In genomic region chr5:67425514-67425913, GRCh38 we compare ENCODE assay signal across 20 cellular contexts.
"Had no signal": no experiment of that assay in that cellular context is flagged by ENCODE, and none has a peak within 500 bp of the region (broad histone marks: within the 10 kb centered on the region; RNA-seq: fewer than 3 reads in every experiment).

No MANE protein-coding gene starts in this region.

- FAIRE-seq: frontal cortex, keratinocyte, pancreas had no signal

- H3K36me3 Mint-ChIP-seq: activated naive CD8-positive, alpha-beta T cell treated with anti-CD3 and anti-CD28 coated beads for 36 hours had no signal

- H3K4me1 Mint-ChIP-seq: activated naive CD8-positive, alpha-beta T cell treated with anti-CD3 and anti-CD28 coated beads for 36 hours; central memory CD8-positive, alpha-beta T cell; stimulated activated naive CD8-positive, alpha-beta T cell treated with anti-CD3 and anti-CD28 coated beads, Interleukin-15, amount 100 ng/mL, for 72 hours had no signal

- H3K4me3 Mint-ChIP-seq: activated CD4-positive, alpha-beta memory T cell treated with anti-CD3 and anti-CD28 coated beads, Interleukin-2, amount 10 ng/mL, durations not matched to agents 7 days and 5 days; activated naive CD8-positive, alpha-beta T cell treated with anti-CD3 and anti-CD28 coated beads for 36 hours; central memory CD8-positive, alpha-beta T cell; dendritic cell treated with granulocyte-macrophage colony-stimulating factor and Interleukin-4, amounts not matched to agents 40 ng/mL and 50 ng/mL, for 4 days; effector memory CD8-positive, alpha-beta T cell; nephron progenitor cell; stimulated activated naive CD8-positive, alpha-beta T cell treated with anti-CD3 and anti-CD28 coated beads, Interleukin-15, amount 100 ng/mL, for 72 hours had no signal

- H3K27ac Mint-ChIP-seq: activated CD4-positive, alpha-beta memory T cell treated with anti-CD3 and anti-CD28 coated beads, Interleukin-2, amount 10 ng/mL, durations not matched to agents 7 days and 5 days; activated naive CD8-positive, alpha-beta T cell treated with anti-CD3 and anti-CD28 coated beads for 36 hours; dendritic cell treated with granulocyte-macrophage colony-stimulating factor and Interleukin-4, amounts not matched to agents 40 ng/mL and 50 ng/mL, for 4 days; effector memory CD8-positive, alpha-beta T cell; nephron progenitor cell; stimulated activated naive CD8-positive, alpha-beta T cell treated with anti-CD3 and anti-CD28 coated beads, Interleukin-15, amount 100 ng/mL, for 72 hours had no signal

- H3K27me3 ChIP-seq: heart right ventricle, pancreas, testis, upper lobe of right lung had no signal

- H3K4me3 ChIP-seq: heart right ventricle, pancreas, testis, upper lobe of right lung had no signal

- H3K9me3 Mint-ChIP-seq: activated naive CD8-positive, alpha-beta T cell treated with anti-CD3 and anti-CD28 coated beads for 36 hours had no signal

- H3K9me3 ChIP-seq: heart right ventricle, pancreas, testis, upper lobe of right lung had no signal

- ATAC-seq: effector memory CD8-positive, alpha-beta T cell; heart right ventricle; pancreas; stimulated activated naive CD8-positive, alpha-beta T cell treated with anti-CD3 and anti-CD28 coated beads, Interleukin-15, amount 100 ng/mL, for 72 hours; upper lobe of right lung had no signal

- H3K4me1 ChIP-seq: heart right ventricle, pancreas, testis, upper lobe of right lung had no signal

- H3K27me3 Mint-ChIP-seq: activated CD4-positive, alpha-beta memory T cell treated with anti-CD3 and anti-CD28 coated beads, Interleukin-2, amount 10 ng/mL, durations not matched to agents 7 days and 5 days; activated naive CD8-positive, alpha-beta T cell treated with anti-CD3 and anti-CD28 coated beads for 36 hours; central memory CD8-positive, alpha-beta T cell; dendritic cell treated with granulocyte-macrophage colony-stimulating factor and Interleukin-4, amounts not matched to agents 40 ng/mL and 50 ng/mL, for 4 days; effector memory CD8-positive, alpha-beta T cell; stimulated activated naive CD8-positive, alpha-beta T cell treated with anti-CD3 and anti-CD28 coated beads, Interleukin-15, amount 100 ng/mL, for 72 hours had no signal

- H3K36me3 ChIP-seq: heart right ventricle, pancreas, upper lobe of right lung had no signal

- H3K27ac ChIP-seq: heart right ventricle, pancreas, testis, upper lobe of right lung had no signal

- DNase-seq: activated CD4-positive, alpha-beta memory T cell treated with anti-CD3 and anti-CD28 coated beads, Interleukin-2, amount 10 ng/mL, durations not matched to agents 7 days and 5 days; activated CD4-positive, CD25-positive, alpha-beta regulatory T cell treated with anti-CD3 and anti-CD28 coated beads, Interleukin-2, amount 50 U/mL, for 72 hours; activated gamma-delta T cell; activated naive CD8-positive, alpha-beta T cell treated with anti-CD3 and anti-CD28 coated beads for 36 hours; activated T-cell treated with anti-CD3 and anti-CD28 coated beads, Interleukin-2, amount 50 U/mL, for 48 hours; aorta; effector memory CD8-positive, alpha-beta T cell; erythroblast; heart right ventricle; nephron progenitor cell; pancreas; stimulated activated CD4-positive, alpha-beta T cell treated with anti-CD3 and anti-CD28 coated beads, Interleukin-4, amount 100 ng/mL, for 4 hours; stimulated activated naive CD8-positive, alpha-beta T cell treated with anti-CD3 and anti-CD28 coated beads, Interleukin-15, amount 100 ng/mL, for 72 hours; SW 1271; testis; upper lobe of right lung had no signal
